In genomic region chr12:93093243-93093642, GRCh38 we compare ENCODE assay signal across 1 cellular context.
TF ChIP-seq lines count a peak whose summit lies in the region.

No MANE protein-coding gene starts in this region.

TF ChIP-seq in HEK293, 187 proteins besides CTCF, POLR2A, EP300 and RAD21 (continued from another document):
- peak; percentile 58; the same call in 1 of the 2 replicates for TF ChIP-seq ATF2 (tag by site-specific recombination; IDR thresholded peaks at IDR 0.05; ENCODE audit: low read depth)
